Comparison of ENCODE assay signal across 9 cellular contexts in the genomic region with DNA sequence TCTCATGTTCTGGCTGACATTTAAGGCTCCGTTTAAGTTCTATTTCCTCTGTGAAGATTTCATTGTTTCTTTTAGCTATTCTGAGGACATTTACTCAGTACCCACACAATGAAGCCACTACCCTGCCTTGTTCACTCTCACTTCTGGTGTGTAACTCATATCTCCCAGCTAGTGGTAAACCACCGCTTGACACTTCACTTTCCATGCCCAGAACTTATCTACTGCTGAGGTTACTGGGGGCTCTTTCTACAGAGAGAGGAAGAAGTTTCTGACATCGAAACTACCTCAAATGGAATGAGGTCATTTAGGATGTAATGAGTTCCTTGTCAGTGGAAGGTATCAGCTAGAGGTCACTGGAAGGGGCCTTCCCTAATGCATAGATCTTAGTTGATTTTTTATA.
A peak's percentile ranks its signal among the peaks of the same experiment; 100 is the strongest.
DNase-seq lines count a peak whose midpoint lies in the region; ATAC-seq, FAIRE-seq and TF ChIP-seq lines count a peak whose summit lies in the region.
"Had no signal": no experiment of that assay in that cellular context is flagged by ENCODE, and none has a peak within 500 bp of the region (broad histone marks: within the 10 kb centered on the region; RNA-seq: fewer than 3 reads in every experiment).

No MANE protein-coding gene starts in this region.

- FAIRE-seq in pancreas (lab: Jason Lieb, UNC) (no peak), small intestine (lab: Jason Lieb, UNC) (no peak)

- ATAC-seq in HG02981 (IDR thresholded peaks at IDR 0.05; ENCODE audit: unreplicated experiment) (peak; percentile 92), pancreas (no peak)

- no peaks in the 10 kb centered on the region for H3K4me1 ChIP-seq in pancreas
- no peaks in the 10 kb centered on the region for H3K4me1 ChIP-seq in small intestine (ENCODE audit: control insufficient read depth in 2 of 2, insufficient read depth in 1 of 2, low read depth in 1 of 2, low read length in 1 of 2)

- intact Hi-C loops in pancreas (cut with DNase I) = no loop called here

- H3K9me3 ChIP-seq in pancreas = no peaks in the 10 kb centered on the region
- H3K9me3 ChIP-seq in small intestine (ENCODE audit: control insufficient read depth, low read depth) = no peaks in the 10 kb centered on the region

- whole genome bisulfite sequencing in pancreas, 2 donors = 69 to 73% methylated on average over 3 of the region's 3 CpGs
- 56 to 74% (median 58%) methylated on average over 3 of the region's 3 CpGs for WGBS in small intestine, 3 donors

- no peaks in the 10 kb centered on the region for H3K36me3 ChIP-seq in pancreas
- no peaks in the 10 kb centered on the region for H3K36me3 ChIP-seq in small intestine (ENCODE audit: control insufficient read depth in 2 of 2, insufficient read depth in 2 of 2, low read length in 2 of 2)

- H3K27me3 ChIP-seq in pancreas = no peaks in the 10 kb centered on the region
- H3K27me3 ChIP-seq in small intestine (ENCODE audit: control insufficient read depth in 2 of 2, insufficient read depth in 2 of 2, low read length in 2 of 2) = no peaks in the 10 kb centered on the region

- no peak overlapping the region for H3K27ac ChIP-seq in pancreas
- no peak overlapping the region for H3K27ac ChIP-seq in small intestine (ENCODE audit: low read depth in 1 of 2, low read length in 1 of 2)
- H3K27ac ChIP-seq: KMS-11 had no signal

- no peak overlapping the region for H3K4me3 ChIP-seq in pancreas
- no peak overlapping the region for H3K4me3 ChIP-seq in small intestine (ENCODE audit: low read depth in 1 of 2, low read length in 2 of 2)

- TF ChIP-seq CTCF in GM10266 (IDR thresholded peaks at IDR 0.05; ENCODE audit: control insufficient read depth, insufficient read depth, low read depth, missing control alignments) = no peak
- TF ChIP-seq CTCF in pancreas (IDR thresholded peaks at IDR 0.05) = no peak

- DNase-seq in GM10266 (ENCODE audit: extremely low spot score) (peak; percentile 76), GM19238 (ENCODE audit: insufficient read length, low spot score) (peak; percentile 26), pancreas (no peak), NCI-H69 (lab: John Stamatoyannopoulos, UW) (no peak), small intestine (no peak), NCI-H1105 (lab: John Stamatoyannopoulos, UW) (no peak)
- peak; percentile 53 to 54 for DNase-seq in activated T-cell treated with anti-CD3 and anti-CD28 coated beads, Interleukin-2, amount 50 U/mL, for 48 hours

Comparison
In these comparisons a context has a peak if more than half of its experiments do, and no peak if none do; other contexts are left out.
1. DNase-seq: peak in GM10266 (single experiment), GM19238 (single experiment) and activated T-cell treated with anti-CD3 and anti-CD28 coated beads, Interleukin-2, amount 50 U/mL, for 48 hours (2 of 2); none in pancreas (0 of 6), NCI-H69 (single experiment), small intestine (single experiment) and NCI-H1105 (single experiment).